ENCODE assay signal across 29 cellular contexts in genomic region chr17:60717814-60718213, GRCh38.
"Had no signal": no experiment of that assay in that cellular context is flagged by ENCODE, and none has a peak within 500 bp of the region (broad histone marks: within the 10 kb centered on the region; RNA-seq: fewer than 3 reads in every experiment).

No MANE protein-coding gene starts in this region.

- ATAC-seq: naive thymus-derived CD8-positive, alpha-beta T cell; natural killer cell treated with Interleukin-12 subunit alpha and Interleukin-12 subunit beta and Interleukin-15 and Interleukin-18, amount 100 ng/mL, for 72 hours; psoas muscle; right cardiac atrium; right lobe of liver; stimulated activated effector memory CD8-positive, alpha-beta T cell treated with anti-CD3 and anti-CD28 coated beads, Interleukin-12 subunit alpha, Interleukin-12 subunit beta, amount 100 ng/mL, for 72 hours; stimulated activated naive B cell treated with anti-CD40 and anti-IgM and Interleukin-4, amounts not matched to agents 10 μg/mL and 1 μg/mL and 100 μg/mL, for 72 hours had no signal

- H3K27ac Mint-ChIP-seq: naive thymus-derived CD8-positive, alpha-beta T cell; natural killer cell treated with Interleukin-12 subunit alpha and Interleukin-12 subunit beta and Interleukin-15 and Interleukin-18, amount 100 ng/mL, for 72 hours; nephron progenitor cell; progenitor cell of endocrine pancreas; stimulated activated effector memory CD8-positive, alpha-beta T cell treated with anti-CD3 and anti-CD28 coated beads, Interleukin-12 subunit alpha, Interleukin-12 subunit beta, amount 100 ng/mL, for 72 hours; stimulated activated naive B cell treated with anti-CD40 and anti-IgM and Interleukin-4, amounts not matched to agents 10 μg/mL and 1 μg/mL and 100 μg/mL, for 72 hours; stimulated activated naive CD8-positive, alpha-beta T cell treated with anti-CD3 and anti-CD28 coated beads, Interleukin-15, Interleukin-2, amounts not matched to agents 100 ng/mL and 50 ng/mL, for 24 hours had no signal

- H3K27me3 Mint-ChIP-seq: naive thymus-derived CD8-positive, alpha-beta T cell; natural killer cell treated with Interleukin-12 subunit alpha and Interleukin-12 subunit beta and Interleukin-15 and Interleukin-18, amount 100 ng/mL, for 72 hours; progenitor cell of endocrine pancreas; stimulated activated naive B cell treated with anti-CD40 and anti-IgM and Interleukin-4, amounts not matched to agents 10 μg/mL and 1 μg/mL and 100 μg/mL, for 72 hours; stimulated activated naive CD8-positive, alpha-beta T cell treated with anti-CD3 and anti-CD28 coated beads, Interleukin-15, Interleukin-2, amounts not matched to agents 100 ng/mL and 50 ng/mL, for 24 hours had no signal

- H3K27ac ChIP-seq: ovary, parathyroid adenoma, psoas muscle, right lobe of liver, sigmoid colon, stomach, thoracic aorta, thyroid gland, tibial nerve, upper lobe of left lung, uterus had no signal

- H3K4me3 ChIP-seq: ovary, psoas muscle, right lobe of liver, sigmoid colon, stomach, thoracic aorta, thyroid gland, tibial nerve, upper lobe of left lung, uterus had no signal

- H3K9ac ChIP-seq: parathyroid adenoma had no signal

- H3K36me3 Mint-ChIP-seq: natural killer cell treated with Interleukin-12 subunit alpha and Interleukin-12 subunit beta and Interleukin-15 and Interleukin-18, amount 100 ng/mL, for 72 hours; stimulated activated effector memory CD8-positive, alpha-beta T cell treated with anti-CD3 and anti-CD28 coated beads, Interleukin-12 subunit alpha, Interleukin-12 subunit beta, amount 100 ng/mL, for 72 hours had no signal

- H3K79me2 ChIP-seq: parathyroid adenoma had no signal

- H2AFZ ChIP-seq: parathyroid adenoma had no signal

- H3K4me3 Mint-ChIP-seq: naive thymus-derived CD8-positive, alpha-beta T cell; natural killer cell treated with Interleukin-12 subunit alpha and Interleukin-12 subunit beta and Interleukin-15 and Interleukin-18, amount 100 ng/mL, for 72 hours; nephron progenitor cell; neural crest cell; stimulated activated effector memory CD8-positive, alpha-beta T cell treated with anti-CD3 and anti-CD28 coated beads, Interleukin-12 subunit alpha, Interleukin-12 subunit beta, amount 100 ng/mL, for 72 hours; stimulated activated naive B cell treated with anti-CD40 and anti-IgM and Interleukin-4, amounts not matched to agents 10 μg/mL and 1 μg/mL and 100 μg/mL, for 72 hours; stimulated activated naive CD8-positive, alpha-beta T cell treated with anti-CD3 and anti-CD28 coated beads, Interleukin-15, Interleukin-2, amounts not matched to agents 100 ng/mL and 50 ng/mL, for 24 hours had no signal

- H3K36me3 ChIP-seq: ovary, right lobe of liver, thoracic aorta, thyroid gland, upper lobe of left lung, uterus had no signal

- DNase-seq: naive thymus-derived CD8-positive, alpha-beta T cell; nephron progenitor cell; occipital lobe; ovary; posterior cingulate gyrus; psoas muscle; right cardiac atrium; right lobe of liver; sigmoid colon; small intestine; stimulated activated CD4-positive, alpha-beta T cell treated with anti-CD3 and anti-CD28 coated beads, Interleukin-15, amount 100 ng/mL, for 24 hours; stimulated activated CD4-positive, alpha-beta T cell treated with anti-CD3 and anti-CD28 coated beads, Interleukin-2, amount 100 ng/mL, for 24 hours; stimulated activated CD4-positive, alpha-beta T cell treated with anti-CD3 and anti-CD28 coated beads, Interleukin-2, amount 100 ng/mL, for 48 hours; stimulated activated CD4-positive, alpha-beta T cell treated with anti-CD3 and anti-CD28 coated beads, Interleukin-4, amount 100 ng/mL, for 24 hours; stimulated activated naive B cell treated with anti-CD40 and anti-IgM and Interleukin-4, amounts not matched to agents 10 μg/mL and 1 μg/mL and 100 μg/mL, for 72 hours; stimulated activated naive CD4-positive, alpha-beta T cell treated with Interleukin-2 at 50 U/mL for 16 hours; stomach; thyroid gland; trophoblast cell; upper lobe of left lung; uterus had no signal

- H3K9me3 ChIP-seq: ovary, psoas muscle, right lobe of liver, sigmoid colon, stomach, thoracic aorta, thyroid gland, tibial nerve, upper lobe of left lung, uterus had no signal

- H3K27me3 ChIP-seq: ovary, right lobe of liver, sigmoid colon, stomach, thyroid gland, tibial nerve, upper lobe of left lung, uterus had no signal

- H3K4me1 ChIP-seq: parathyroid adenoma, psoas muscle, right lobe of liver, thyroid gland, uterus had no signal

- H3K9me3 Mint-ChIP-seq: naive thymus-derived CD8-positive, alpha-beta T cell; natural killer cell treated with Interleukin-12 subunit alpha and Interleukin-12 subunit beta and Interleukin-15 and Interleukin-18, amount 100 ng/mL, for 72 hours; nephron progenitor cell; neural crest cell; stimulated activated effector memory CD8-positive, alpha-beta T cell treated with anti-CD3 and anti-CD28 coated beads, Interleukin-12 subunit alpha, Interleukin-12 subunit beta, amount 100 ng/mL, for 72 hours; stimulated activated naive B cell treated with anti-CD40 and anti-IgM and Interleukin-4, amounts not matched to agents 10 μg/mL and 1 μg/mL and 100 μg/mL, for 72 hours; stimulated activated naive CD8-positive, alpha-beta T cell treated with anti-CD3 and anti-CD28 coated beads, Interleukin-15, Interleukin-2, amounts not matched to agents 100 ng/mL and 50 ng/mL, for 24 hours had no signal
